In the genomic region with DNA sequence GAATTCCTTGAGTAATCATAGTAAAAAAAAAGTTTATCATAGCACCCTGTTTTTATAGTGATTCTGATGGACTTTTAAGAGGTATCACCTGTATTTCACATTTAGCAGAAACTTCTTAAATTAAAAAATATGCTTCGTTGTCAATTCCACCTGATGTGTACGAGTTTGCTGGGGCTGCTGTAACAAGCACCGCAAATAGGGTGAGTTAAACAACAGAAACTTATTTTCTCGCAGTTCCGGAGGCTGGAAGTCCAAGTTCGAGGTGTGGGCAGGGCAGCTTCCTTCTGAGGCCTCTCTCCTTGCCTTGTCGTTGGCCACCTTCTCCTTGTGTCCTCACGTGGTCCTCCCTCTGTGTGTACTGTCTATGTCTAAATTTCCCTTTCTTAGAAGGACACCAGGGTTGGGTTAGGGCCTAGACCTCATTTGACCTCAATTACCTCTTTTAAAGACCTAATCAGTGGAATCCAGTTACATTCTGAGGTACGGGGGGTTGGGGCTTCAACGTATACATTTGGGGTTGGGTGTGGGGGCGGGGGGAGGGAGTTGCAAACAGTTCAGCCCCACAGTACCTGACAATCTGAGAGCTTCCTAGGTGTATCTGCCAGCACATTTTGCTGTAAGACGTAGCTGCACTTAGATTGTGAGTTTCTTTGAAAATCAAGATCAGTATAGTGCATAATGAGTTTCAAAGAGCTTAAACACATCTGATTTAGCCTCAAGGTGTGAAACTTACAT, we compare ENCODE assay signal across 24 cellular contexts.
DNase-seq lines count a peak whose midpoint lies in the region; ATAC-seq, FAIRE-seq and TF ChIP-seq lines count a peak whose summit lies in the region.
"Had no signal": no experiment of that assay in that cellular context is flagged by ENCODE, and none has a peak within 500 bp of the region (broad histone marks: within the 10 kb centered on the region; RNA-seq: fewer than 3 reads in every experiment).

No MANE protein-coding gene starts in this region.

- H3K9me3 Mint-ChIP-seq in CD4-positive, CD25-positive, alpha-beta regulatory T cell, result peaks cover 0 to 1% (median 0%) of the 10 kb centered on the region in 7 donors
- no peaks in the 10 kb centered on the region for H3K9me3 Mint-ChIP-seq in naive B cell
- no peaks in the 10 kb centered on the region for H3K9me3 Mint-ChIP-seq in chondrocyte (ENCODE audit: low read depth)
- H3K9me3 Mint-ChIP-seq in CD8-positive, alpha-beta T cell, result no peaks in the 10 kb centered on the region
- H3K9me3 Mint-ChIP-seq: HFFc6 had no signal

- H3K4me1 Mint-ChIP-seq in CD4-positive, CD25-positive, alpha-beta regulatory T cell, result peaks cover 14 to 70% (median 30%) of the 10 kb centered on the region in 4 donors
- H3K4me1 Mint-ChIP-seq in naive B cell (peaks cover 47 to 61% (median 50%) of the 10 kb centered on the region in 3 donors), chondrocyte (ENCODE audit: low read depth) (peaks cover 3% of the 10 kb centered on the region)
- H3K4me1 Mint-ChIP-seq in CD8-positive, alpha-beta T cell (ENCODE audit: low read depth), result peaks cover 54% of the 10 kb centered on the region

- BruUV-seq in K562 (replicated peaks; lab: Mats Ljungman, UMichigan), result no TSS peak

- H3K9me3 ChIP-seq in CD4-positive, CD25-positive, alpha-beta regulatory T cell (ENCODE audit: control insufficient read depth in 2 of 2, low read length in 2 of 2), result no peaks in the 10 kb centered on the region
- H3K9me3 ChIP-seq in HEK293 (ENCODE audit: control insufficient read depth, insufficient read depth, low read depth, low read length) (no peaks in the 10 kb centered on the region), K562 (replicated peaks; ENCODE audit: control insufficient read depth, insufficient read depth, low read depth, low read length) (no peaks in the 10 kb centered on the region)
- no peaks in the 10 kb centered on the region for H3K9me3 ChIP-seq in CD8-positive, alpha-beta T cell (ENCODE audit: low read length)

- TF ChIP-seq EP300 in K562 (IDR thresholded peaks at IDR 0.05; ENCODE audit: low read length), result no peak

- TF ChIP-seq RAD21 in K562 (CRISPR knock-in tag; conservative IDR thresholded peaks at IDR 0.05 in 1 of 2, IDR thresholded peaks at IDR 0.05 in 1 of 2), result no peak

- no peaks in the 10 kb centered on the region for H3K27me3 Mint-ChIP-seq in CD4-positive, CD25-positive, alpha-beta regulatory T cell
- no peaks in the 10 kb centered on the region for H3K27me3 Mint-ChIP-seq in naive B cell
- H3K27me3 Mint-ChIP-seq in chondrocyte (ENCODE audit: low read depth), result no peaks in the 10 kb centered on the region
- H3K27me3 Mint-ChIP-seq in CD8-positive, alpha-beta T cell (ENCODE audit: low read depth), result no peaks in the 10 kb centered on the region

- CTCF ChIA-PET in HEK293 (lab: Yijun Ruan, JAX) (interaction anchor here (0.6 to 1.3 kb wide), 2 partner anchors 113 to 118 kb away, joined by 3 to 6 read pairs; no protein-coding TSS in a partner anchor), K562 (lab: Yijun Ruan, JAX; ENCODE audit: low intra/inter-chr PET ratio) (no interaction called here)
- CTCF ChIA-PET in CD8-positive, alpha-beta T cell (lab: Charles Lee), result interaction anchor here (0.7 kb wide), 1 partner anchor 118 kb away, joined by 3 read pairs; no protein-coding TSS in a partner anchor

- WGBS in K562 (ENCODE audit: insufficient coverage, low coverage, missing lambda C conversion rate), result 51% methylated on average over 11 of the region's 12 CpGs

- no peak overlapping the region for H3K4me3 ChIP-seq in CD4-positive, CD25-positive, alpha-beta regulatory T cell (ENCODE audit: low read depth, low read length)
- no peak overlapping the region for H3K4me3 ChIP-seq in HEK293 (ENCODE audit: low read depth, low read length)
- H3K4me3 ChIP-seq in K562, result no peak overlapping the region
- H3K4me3 ChIP-seq in CD8-positive, alpha-beta T cell (ENCODE audit: low read depth, low read length), result no peak overlapping the region

- H3K36me3 Mint-ChIP-seq in CD4-positive, CD25-positive, alpha-beta regulatory T cell, result peaks cover 33% of the 10 kb centered on the region
- H3K36me3 Mint-ChIP-seq in naive B cell, result peaks cover 23 to 30% of the 10 kb centered on the region in 2 donors
- peaks cover 18% of the 10 kb centered on the region for H3K36me3 Mint-ChIP-seq in chondrocyte (ENCODE audit: low read depth)
- H3K36me3 Mint-ChIP-seq in CD8-positive, alpha-beta T cell, result peaks cover 52% of the 10 kb centered on the region

- intact Hi-C loops in K562 (cut with micrococcal nuclease), result no loop called here
- intact Hi-C loops in CD8-positive, alpha-beta T cell (cut with DNase I, micrococcal nuclease), result no loop called here

- no peak overlapping the region; a peak in 1 of 4 replicates for H3K9ac ChIP-seq in K562 (ENCODE audit: insufficient read depth in 1 of 2, low read depth in 2 of 2, low read length in 2 of 2)

- H3K27me3 ChIP-seq in CD4-positive, CD25-positive, alpha-beta regulatory T cell (ENCODE audit: control insufficient read depth, insufficient read depth, low read length), result no peaks in the 10 kb centered on the region
- H3K27me3 ChIP-seq in K562 (ENCODE audit: control insufficient read depth in 2 of 2, insufficient read depth in 2 of 2, low read length in 2 of 2), result no peaks in the 10 kb centered on the region
- no peaks in the 10 kb centered on the region for H3K27me3 ChIP-seq in CD8-positive, alpha-beta T cell (ENCODE audit: insufficient read depth, low read length)

- FAIRE-seq in K562 (lab: Jason Lieb, UNC), result peak; percentile 29
- FAIRE-seq: G401.6, H54, RCC 7860 had no signal

- no peak overlapping the region for H3K27ac ChIP-seq in CD4-positive, CD25-positive, alpha-beta regulatory T cell (ENCODE audit: insufficient read depth, low read length, poor library complexity, severe bottlenecking)
- H3K27ac ChIP-seq in HEK293 (ENCODE audit: extremely low read depth, low read depth, low read length), result no peak overlapping the region
- peak overlapping the region; percentile 37; the same call in 2 of the 3 replicates for H3K27ac ChIP-seq in K562 (ENCODE audit: extremely low read depth, low read depth, low read length)
- H3K27ac ChIP-seq in CD8-positive, alpha-beta T cell (ENCODE audit: low read depth, low read length), result no peak overlapping the region

- no peak for TF ChIP-seq POLR2A in K562 (conservative IDR thresholded peaks at IDR 0.05)

- peaks cover 74% of the 10 kb centered on the region for H3K36me3 ChIP-seq in CD4-positive, CD25-positive, alpha-beta regulatory T cell (ENCODE audit: control insufficient read depth, insufficient read depth, low read length)
- H3K36me3 ChIP-seq in HEK293 (ENCODE audit: control insufficient read depth in 2 of 2, insufficient read depth in 1 of 2, low read length in 2 of 2) (peaks cover 0 to 65% of the 10 kb centered on the region in 2 experiments; a peak in 1 of 3 replicates), K562 (ENCODE audit: control insufficient read depth, insufficient read depth, low read length) (peaks cover 92% of the 10 kb centered on the region)
- H3K36me3 ChIP-seq in CD8-positive, alpha-beta T cell (ENCODE audit: insufficient read depth, low read length), result peaks cover 18% of the 10 kb centered on the region

- POLR2A ChIA-PET in HEK293 (lab: Yijun Ruan, JAX) (no interaction called here), K562 (lab: Yijun Ruan, JAX) (interaction anchor here (0.5 to 1.6 kb wide), 8 partner anchors 11 to 714 kb away, joined by 3 read pairs; no protein-coding TSS in a partner anchor)
- POLR2A ChIA-PET in CD8-positive, alpha-beta T cell (lab: Charles Lee), result no interaction called here

- H3K79me2 ChIP-seq in K562 (ENCODE audit: control insufficient read depth, insufficient read depth, low read length), result peaks cover 79% of the 10 kb centered on the region

- no peak overlapping the region for H3K4me3 Mint-ChIP-seq in CD4-positive, CD25-positive, alpha-beta regulatory T cell
- H3K4me3 Mint-ChIP-seq in naive B cell (no peak overlapping the region), chondrocyte (ENCODE audit: unreplicated experiment) (no peak overlapping the region)
- no peak overlapping the region for H3K4me3 Mint-ChIP-seq in CD8-positive, alpha-beta T cell
- H3K4me3 Mint-ChIP-seq: HFFc6 had no signal

- H3K4me2 ChIP-seq in K562 (ENCODE audit: insufficient read depth, low read length), result peak overlapping the region; percentile 30; the same call in 1 of the 2 replicates

- peaks cover under 1% of the 10 kb centered on the region for H3K4me1 ChIP-seq in CD4-positive, CD25-positive, alpha-beta regulatory T cell (ENCODE audit: control insufficient read depth, insufficient read depth, low read length, poor library complexity, severe bottlenecking)
- H3K4me1 ChIP-seq in HEK293 (ENCODE audit: control insufficient read depth, insufficient read depth, low read length) (no peaks in the 10 kb centered on the region), K562 (replicated peaks in 1 of 2; ENCODE audit: control insufficient read depth in 2 of 2, insufficient read depth in 2 of 2, low read length in 2 of 2) (peaks cover 7 to 8% of the 10 kb centered on the region in 2 experiments; a peak in 4 of 5 replicates)
- H3K4me1 ChIP-seq in CD8-positive, alpha-beta T cell (ENCODE audit: insufficient read depth, low read length), result no peaks in the 10 kb centered on the region

- in situ Hi-C loops in K562 (cut with MboI), result no loop called here

- TF ChIP-seq CTCF in HEK293 (tag by site-specific recombination; IDR thresholded peaks at IDR 0.05), result no peak
- no peak for TF ChIP-seq CTCF in K562 (IDR thresholded peaks at IDR 0.05 in 2 of 3, conservative IDR thresholded peaks at IDR 0.05 in 1 of 3; ENCODE audit: insufficient read depth in 2 of 3, low read depth in 1 of 3, low read length in 3 of 3)
- TF ChIP-seq CTCF in chondrocyte (IDR thresholded peaks at IDR 0.05), result no peak
- TF ChIP-seq CTCF in CD8-positive, alpha-beta T cell (IDR thresholded peaks at IDR 0.05), result no peak

- H4K20me1 ChIP-seq in K562 (replicated peaks; ENCODE audit: control insufficient read depth, insufficient read depth, low read length), result peaks cover 27% of the 10 kb centered on the region

- DNase-seq in CD4-positive, CD25-positive, alpha-beta regulatory T cell, result no peak
- DNase-seq in K562 (ENCODE audit: extremely low read depth in 1 of 4, low spot score in 3 of 4), result peak; percentile 39 to 62 (median 41)
- DNase-seq in naive B cell, result no peak
- DNase-seq in chondrocyte (ENCODE audit: low spot score), result no peak
- no peak for DNase-seq in CD8-positive, alpha-beta T cell
- DNase-seq: C1 segment of cervical spinal cord, COR-L47, DMS 273 treated with DMSO at 0.1 percent for 48 hours, DND-41, HFFc6, IMR-90, Karpas-422, NCI-H1048, NCI-H1436, NCI-H2029, NCI-H2171, NCI-H446, NCI-H526 treated with DMSO at 0.1 percent for 48 hours had no signal

- no peak overlapping the region for H2AFZ ChIP-seq in K562 (ENCODE audit: low read depth, low read length)

- peaks cover 3% of the 10 kb centered on the region for H3K9me1 ChIP-seq in K562 (ENCODE audit: control insufficient read depth, insufficient read depth, low read length)

- ATAC-seq in CD4-positive, CD25-positive, alpha-beta regulatory T cell (ENCODE audit: low read depth in 2 of 2), result no peak
- peak; percentile 81 for ATAC-seq in K562
- no peak for ATAC-seq in naive B cell (ENCODE audit: low read depth in 2 of 2)
- ATAC-seq in HG03139 (IDR thresholded peaks at IDR 0.05; ENCODE audit: unreplicated experiment), result no peak
- ATAC-seq in CD8-positive, alpha-beta T cell, result no peak
- ATAC-seq: Right ventricle myocardium inferior had no signal

- peak overlapping the region; percentile 28 to 55 (median 35) for H3K27ac Mint-ChIP-seq in CD4-positive, CD25-positive, alpha-beta regulatory T cell
- H3K27ac Mint-ChIP-seq in naive B cell, result peak overlapping the region in 4 of 6 donors; percentile 47 to 88 (median 74)
- H3K27ac Mint-ChIP-seq in chondrocyte (ENCODE audit: unreplicated experiment), result no peak overlapping the region
- no peak overlapping the region for H3K27ac Mint-ChIP-seq in CD8-positive, alpha-beta T cell
- H3K27ac Mint-ChIP-seq: HFFc6 had no signal

Comparison
In these comparisons a context has a peak if more than half of its experiments do, and no peak if none do; other contexts are left out.
1. DNase-seq: peak in K562 (4 of 4); none in CD4-positive, CD25-positive, alpha-beta regulatory T cell (0 of 3), naive B cell (single experiment), chondrocyte (single experiment) and CD8-positive, alpha-beta T cell (0 of 7).
2. H3K27ac Mint-ChIP-seq: peak in CD4-positive, CD25-positive, alpha-beta regulatory T cell (3 of 3) and naive B cell (4 of 6); none in chondrocyte (single experiment) and CD8-positive, alpha-beta T cell (single experiment).